8 cellular contexts compared by ENCODE assay signal in genomic region chr14:24160850-24161804, GRCh38. TPM values are rescaled to one million over a fixed set of nuclear protein-coding genes. Genes with fewer than 3 reads are reported as not detected.
DNase-seq lines count a peak whose midpoint lies in the region; ATAC-seq, FAIRE-seq and TF ChIP-seq lines count a peak whose summit lies in the region.

A gene with protein sequence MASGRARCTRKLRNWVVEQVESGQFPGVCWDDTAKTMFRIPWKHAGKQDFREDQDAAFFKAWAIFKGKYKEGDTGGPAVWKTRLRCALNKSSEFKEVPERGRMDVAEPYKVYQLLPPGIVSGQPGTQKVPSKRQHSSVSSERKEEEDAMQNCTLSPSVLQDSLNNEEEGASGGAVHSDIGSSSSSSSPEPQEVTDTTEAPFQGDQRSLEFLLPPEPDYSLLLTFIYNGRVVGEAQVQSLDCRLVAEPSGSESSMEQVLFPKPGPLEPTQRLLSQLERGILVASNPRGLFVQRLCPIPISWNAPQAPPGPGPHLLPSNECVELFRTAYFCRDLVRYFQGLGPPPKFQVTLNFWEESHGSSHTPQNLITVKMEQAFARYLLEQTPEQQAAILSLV (plus strand): TSS chr14:24161265. CDS start chr14:24162145, 880 bp downstream.

- peak; percentile 76 for ATAC-seq in HG02840 (IDR thresholded peaks at IDR 0.05; ENCODE audit: low FRiP score, unreplicated experiment)

- peak within 1 kb of the TSS; percentile 98 for H3K27ac Mint-ChIP-seq in type B pancreatic cell

- intact Hi-C loops in cardiac septum (cut with DNase I) = loop anchor here (2.0 kb wide), 2 partner anchors 24 to 102 kb away; partner anchors contain the start of gene PSME1

- no peaks in the 10 kb centered on the region for H3K9me3 Mint-ChIP-seq in type B pancreatic cell

- H3K9ac ChIP-seq in adipocyte (ENCODE audit: low read length) = peak within 1 kb of the TSS; percentile 96

- FAIRE-seq in GM12891 (lab: Jason Lieb, UNC) = peak; percentile 99

- peak within 1 kb of the TSS; percentile 98 for H3K4me3 Mint-ChIP-seq in type B pancreatic cell

- TF ChIP-seq CTCF in type B pancreatic cell (conservative IDR thresholded peaks at IDR 0.05) = peak; percentile 99

- H3K4me1 Mint-ChIP-seq in type B pancreatic cell (ENCODE audit: unreplicated experiment) = peaks cover 19% of the 10 kb centered on the region

- H3K27me3 ChIP-seq in adipocyte (replicated peaks; ENCODE audit: control insufficient read depth, insufficient read depth, low read length) = no peaks in the 10 kb centered on the region

- peak within 1 kb of the TSS; percentile 92 for H3K4me3 ChIP-seq in adipocyte (ENCODE audit: low read length)

- H3K27me3 Mint-ChIP-seq in type B pancreatic cell = no peaks in the 10 kb centered on the region

- peaks cover 71% of the 10 kb centered on the region for H3K36me3 ChIP-seq in adipocyte (ENCODE audit: control insufficient read depth, insufficient read depth, low read length, severe bottlenecking)

- DNase-seq in GM12891 (ENCODE audit: insufficient read length, low spot score) (peak; percentile 89), NCI-H1436 (lab: John Stamatoyannopoulos, UW) (peak; percentile 92), T follicular helper cell (ENCODE audit: low read depth) (peak; percentile 96), adipocyte (ENCODE audit: low read depth) (peak; percentile 97), cardiac septum (ENCODE audit: low spot score) (peak; percentile 98), pons (ENCODE audit: low spot score) (peak; percentile 96), type B pancreatic cell (ENCODE audit: extremely low spot score, unreplicated experiment) (peak; percentile 96)

- peaks cover 22% of the 10 kb centered on the region for H3K36me3 Mint-ChIP-seq in type B pancreatic cell

- H3K4me1 ChIP-seq in adipocyte (ENCODE audit: control insufficient read depth, insufficient read depth, low read length) = peaks cover 13% of the 10 kb centered on the region

- no peaks in the 10 kb centered on the region for H3K9me3 ChIP-seq in adipocyte (ENCODE audit: control insufficient read depth, low read length)

- TF ChIP-seq POLR2A in GM12891 (IDR thresholded peaks at IDR 0.05; ENCODE audit: low read depth, low read length) = peak; percentile 99

TF ChIP-seq in GM12891, 5 proteins besides CTCF, POLR2A, EP300 and RAD21:
- TF ChIP-seq POLR2AphosphoS5 (IDR thresholded peaks at IDR 0.05; ENCODE audit: low read depth, low read length) (peak; percentile 98), TAF1 (IDR thresholded peaks at IDR 0.05; ENCODE audit: low read depth, low read length) (peak; percentile 93), SPI1 (IDR thresholded peaks at IDR 0.05; ENCODE audit: low read depth, low read length) (peak; percentile 94), POU2F2 (IDR thresholded peaks at IDR 0.05; ENCODE audit: low read depth, low read length) (peak; percentile 93), PAX5 (IDR thresholded peaks at IDR 0.05; ENCODE audit: insufficient read depth, low read length, severe bottlenecking) (no peak)

RNA-seq across cellular contexts. Expression of the gene that starts here (rescaled TPM):
- 115 TPM for polyA plus RNA-seq in GM12891 (2012; ENCODE audit: low read depth, missing spikeins)
- 44.8 TPM for total RNA-seq in cardiac septum
- total RNA-seq in type B pancreatic cell (ENCODE audit: low replicate concordance) = 60.0 and 63.4 TPM in 2 replicates

Comparison
In these comparisons a context has a peak if more than half of its experiments do, and no peak if none do; other contexts are left out.
1. Peak in every context shown above with its lines: DNase-seq, ATAC-seq and H3K4me3 ChIP-seq.